Comparison of ENCODE assay signal across 11 cellular contexts in the genomic region with DNA sequence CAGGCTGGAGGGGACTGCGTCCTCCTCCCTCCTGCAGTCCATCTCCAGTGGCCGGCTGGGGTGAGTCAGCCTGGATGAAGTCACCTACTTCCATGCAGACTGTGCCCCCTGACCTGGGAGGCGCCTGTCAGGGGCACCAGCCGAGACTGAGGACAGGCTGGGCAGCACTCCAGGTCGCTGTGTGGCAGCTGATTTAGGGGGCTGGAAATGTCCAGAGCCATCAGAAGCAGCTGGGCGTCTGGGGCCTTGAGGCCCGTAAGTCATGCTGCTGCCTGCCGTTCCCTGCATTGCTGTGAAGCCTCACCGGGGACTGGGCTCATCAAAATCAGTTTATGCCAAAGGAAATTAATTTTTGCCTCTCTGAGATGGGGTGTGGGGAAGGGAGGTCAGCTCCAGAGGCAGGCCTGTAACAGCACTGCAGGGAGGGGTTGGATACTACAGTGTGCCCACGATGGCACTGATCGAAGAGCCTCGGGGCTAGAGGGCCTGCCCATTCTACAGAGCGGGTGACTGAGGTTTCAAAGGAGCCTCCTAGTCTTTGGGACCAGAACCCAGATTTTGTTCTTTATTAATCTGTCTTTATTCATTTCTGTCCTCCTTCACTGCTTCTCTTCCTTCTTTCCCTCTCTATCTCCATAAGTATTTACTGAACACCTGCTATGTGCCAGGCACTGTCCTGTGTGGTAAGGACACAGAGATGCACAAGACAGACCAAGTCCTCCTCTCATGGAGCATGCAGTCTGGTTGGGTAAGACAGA.
DNase-seq lines count a peak whose midpoint lies in the region; ATAC-seq and TF ChIP-seq lines count a peak whose summit lies in the region.
"Had no signal": no experiment of that assay in that cellular context is flagged by ENCODE, and none has a peak within 500 bp of the region (broad histone marks: within the 10 kb centered on the region; RNA-seq: fewer than 3 reads in every experiment).

No MANE protein-coding gene starts in this region.

- no peak for ATAC-seq in GM21423 (IDR thresholded peaks at IDR 0.05; ENCODE audit: unreplicated experiment)

- DNase-seq in AG08396 (ENCODE audit: low spot score) (peak; percentile 92), RKO (ENCODE audit: low spot score) (peak; percentile 60), fibroblast of villous mesenchyme (ENCODE audit: low read depth) (peak; percentile 89), nucleus accumbens (lab: John Stamatoyannopoulos, UW) (peak in 34 of 56 donors; percentile 14 to 87 (median 45)), NCI-H1694 (lab: John Stamatoyannopoulos, UW) (no peak), COLO829 (ENCODE audit: low spot score) (no peak)
- no peak for DNase-seq in activated T-cell treated with anti-CD3 and anti-CD28 coated beads, Interleukin-2, amount 50 U/mL, for 1 hour
- DNase-seq: activated CD8-positive, alpha-beta memory T cell treated with anti-CD3 and anti-CD28 coated beads for 24 hours; NCI-H69; stimulated activated CD4-positive, alpha-beta T cell treated with anti-CD3 and anti-CD28 coated beads, Interleukin-12 subunit alpha, Interleukin-12 subunit beta, amount 100 ng/mL, for 4 hours had no signal

- no peak overlapping the region for H3K4me3 ChIP-seq in fibroblast of villous mesenchyme (ENCODE audit: low read depth, low read length)

- no peak for TF ChIP-seq CTCF in fibroblast of villous mesenchyme (IDR thresholded peaks at IDR 0.05; ENCODE audit: insufficient read depth, low read depth, low read length)

Comparison
In these comparisons a context has a peak if more than half of its experiments do, and no peak if none do; other contexts are left out.
1. DNase-seq: peak in AG08396 (single experiment), RKO (single experiment), fibroblast of villous mesenchyme (single experiment) and nucleus accumbens (34 of 56); none in NCI-H1694 (single experiment), COLO829 (single experiment) and activated T-cell treated with anti-CD3 and anti-CD28 coated beads, Interleukin-2, amount 50 U/mL, for 1 hour (single experiment).